In the genomic region with DNA sequence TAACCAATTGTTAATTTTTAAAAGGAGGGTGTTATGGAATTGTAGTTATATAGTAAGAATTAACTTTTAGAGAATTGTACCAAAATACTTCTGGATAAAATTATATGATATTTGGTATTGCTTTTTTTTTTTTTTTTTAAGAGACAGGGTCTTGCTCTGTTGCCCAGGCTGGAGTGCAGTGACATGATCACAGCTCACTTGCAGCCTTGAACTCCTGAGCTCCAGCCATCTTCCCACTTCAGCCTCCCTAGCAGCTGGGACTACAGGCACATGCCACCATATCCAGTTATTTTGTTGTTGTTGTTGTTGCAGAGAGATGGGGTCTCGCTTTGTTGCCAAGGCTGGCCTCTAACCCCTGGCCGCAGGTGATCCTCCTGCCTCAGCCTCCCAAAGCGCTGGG, we compare ENCODE assay signal across 3 cellular contexts.
TF ChIP-seq lines count a peak whose summit lies in the region.

No MANE protein-coding gene starts in this region.

TF ChIP-seq in HepG2, 621 proteins besides CTCF, POLR2A, EP300 and RAD21 (continues in another document):
- no peak for TF ChIP-seq ZFY (CRISPR knock-in tag; IDR thresholded peaks at IDR 0.05)
- TF ChIP-seq ZNF143 (CRISPR knock-in tag; IDR thresholded peaks at IDR 0.05), result no peak
- no peak for TF ChIP-seq DR1 (CRISPR knock-in tag; IDR thresholded peaks at IDR 0.05)
- TF ChIP-seq RCOR2 (CRISPR knock-in tag; IDR thresholded peaks at IDR 0.05), result no peak
- TF ChIP-seq NFIC (IDR thresholded peaks at IDR 0.05; ENCODE audit: low read length), result no peak
- no peak for TF ChIP-seq RFX1 (IDR thresholded peaks at IDR 0.05)
- no peak for TF ChIP-seq YY1 (IDR thresholded peaks at IDR 0.05; ENCODE audit: insufficient read depth, insufficient replicate concordance, low read depth, low read length)
- TF ChIP-seq, protein P1, sequence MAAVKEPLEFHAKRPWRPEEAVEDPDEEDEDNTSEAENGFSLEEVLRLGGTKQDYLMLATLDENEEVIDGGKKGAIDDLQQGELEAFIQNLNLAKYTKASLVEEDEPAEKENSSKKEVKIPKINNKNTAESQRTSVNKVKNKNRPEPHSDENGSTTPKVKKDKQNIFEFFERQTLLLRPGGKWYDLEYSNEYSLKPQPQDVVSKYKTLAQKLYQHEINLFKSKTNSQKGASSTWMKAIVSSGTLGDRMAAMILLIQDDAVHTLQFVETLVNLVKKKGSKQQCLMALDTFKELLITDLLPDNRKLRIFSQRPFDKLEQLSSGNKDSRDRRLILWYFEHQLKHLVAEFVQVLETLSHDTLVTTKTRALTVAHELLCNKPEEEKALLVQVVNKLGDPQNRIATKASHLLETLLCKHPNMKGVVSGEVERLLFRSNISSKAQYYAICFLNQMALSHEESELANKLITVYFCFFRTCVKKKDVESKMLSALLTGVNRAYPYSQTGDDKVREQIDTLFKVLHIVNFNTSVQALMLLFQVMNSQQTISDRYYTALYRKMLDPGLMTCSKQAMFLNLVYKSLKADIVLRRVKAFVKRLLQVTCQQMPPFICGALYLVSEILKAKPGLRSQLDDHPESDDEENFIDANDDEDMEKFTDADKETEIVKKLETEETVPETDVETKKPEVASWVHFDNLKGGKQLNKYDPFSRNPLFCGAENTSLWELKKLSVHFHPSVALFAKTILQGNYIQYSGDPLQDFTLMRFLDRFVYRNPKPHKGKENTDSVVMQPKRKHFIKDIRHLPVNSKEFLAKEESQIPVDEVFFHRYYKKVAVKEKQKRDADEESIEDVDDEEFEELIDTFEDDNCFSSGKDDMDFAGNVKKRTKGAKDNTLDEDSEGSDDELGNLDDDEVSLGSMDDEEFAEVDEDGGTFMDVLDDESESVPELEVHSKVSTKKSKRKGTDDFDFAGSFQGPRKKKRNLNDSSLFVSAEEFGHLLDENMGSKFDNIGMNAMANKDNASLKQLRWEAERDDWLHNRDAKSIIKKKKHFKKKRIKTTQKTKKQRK (IDR thresholded peaks at IDR 0.05; ENCODE audit: low read length), result no peak
- no peak for TF ChIP-seq REL (CRISPR knock-in tag; conservative IDR thresholded peaks at IDR 0.05)
- TF ChIP-seq, protein P2, sequence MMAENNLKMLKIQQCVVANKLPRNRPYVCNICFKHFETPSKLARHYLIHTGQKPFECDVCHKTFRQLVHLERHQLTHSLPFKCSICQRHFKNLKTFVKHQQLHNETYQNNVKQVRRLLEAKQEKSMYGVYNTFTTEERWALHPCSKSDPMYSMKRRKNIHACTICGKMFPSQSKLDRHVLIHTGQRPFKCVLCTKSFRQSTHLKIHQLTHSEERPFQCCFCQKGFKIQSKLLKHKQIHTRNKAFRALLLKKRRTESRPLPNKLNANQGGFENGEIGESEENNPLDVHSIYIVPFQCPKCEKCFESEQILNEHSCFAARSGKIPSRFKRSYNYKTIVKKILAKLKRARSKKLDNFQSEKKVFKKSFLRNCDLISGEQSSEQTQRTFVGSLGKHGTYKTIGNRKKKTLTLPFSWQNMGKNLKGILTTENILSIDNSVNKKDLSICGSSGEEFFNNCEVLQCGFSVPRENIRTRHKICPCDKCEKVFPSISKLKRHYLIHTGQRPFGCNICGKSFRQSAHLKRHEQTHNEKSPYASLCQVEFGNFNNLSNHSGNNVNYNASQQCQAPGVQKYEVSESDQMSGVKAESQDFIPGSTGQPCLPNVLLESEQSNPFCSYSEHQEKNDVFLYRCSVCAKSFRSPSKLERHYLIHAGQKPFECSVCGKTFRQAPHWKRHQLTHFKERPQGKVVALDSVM (CRISPR knock-in tag; IDR thresholded peaks at IDR 0.05), result peak; percentile 78
- TF ChIP-seq HNF4G (IDR thresholded peaks at IDR 0.05; ENCODE audit: borderline replicate concordance, low read depth, low read length), result no peak
- TF ChIP-seq HNF4G (CRISPR knock-in tag; IDR thresholded peaks at IDR 0.05; ENCODE audit: borderline replicate concordance, low read depth), result no peak
- no peak for TF ChIP-seq ZNF530 (CRISPR knock-in tag; IDR thresholded peaks at IDR 0.05; ENCODE audit: low read depth)
- peak; percentile 89 for TF ChIP-seq ZNF121 (CRISPR knock-in tag; IDR thresholded peaks at IDR 0.05)

TF ChIP-seq in WTC11, 78 proteins besides CTCF, POLR2A, EP300 and RAD21:
- TF ChIP-seq ZNF121 (CRISPR knock-in tag; IDR thresholded peaks at IDR 0.05), result peak; percentile 74
- TF ChIP-seq, protein P3, sequence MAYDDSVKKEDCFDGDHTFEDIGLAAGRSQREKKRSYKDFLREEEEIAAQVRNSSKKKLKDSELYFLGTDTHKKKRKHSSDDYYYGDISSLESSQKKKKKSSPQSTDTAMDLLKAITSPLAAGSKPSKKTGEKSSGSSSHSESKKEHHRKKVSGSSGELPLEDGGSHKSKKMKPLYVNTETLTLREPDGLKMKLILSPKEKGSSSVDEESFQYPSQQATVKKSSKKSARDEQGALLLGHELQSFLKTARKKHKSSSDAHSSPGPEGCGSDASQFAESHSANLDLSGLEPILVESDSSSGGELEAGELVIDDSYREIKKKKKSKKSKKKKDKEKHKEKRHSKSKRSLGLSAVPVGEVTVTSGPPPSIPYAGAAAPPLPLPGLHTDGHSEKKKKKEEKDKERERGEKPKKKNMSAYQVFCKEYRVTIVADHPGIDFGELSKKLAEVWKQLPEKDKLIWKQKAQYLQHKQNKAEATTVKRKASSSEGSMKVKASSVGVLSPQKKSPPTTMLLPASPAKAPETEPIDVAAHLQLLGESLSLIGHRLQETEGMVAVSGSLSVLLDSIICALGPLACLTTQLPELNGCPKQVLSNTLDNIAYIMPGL (CRISPR knock-in tag; IDR thresholded peaks at IDR 0.05), result no peak
TF ChIP-seq in WTC11: peak in this region for 1.

TF ChIP-seq in H1, 55 proteins besides CTCF, POLR2A, EP300 and RAD21:
- TF ChIP-seq TEAD4 (IDR thresholded peaks at IDR 0.05; ENCODE audit: low read depth, low read length), result no peak
- TF ChIP-seq, protein P4, sequence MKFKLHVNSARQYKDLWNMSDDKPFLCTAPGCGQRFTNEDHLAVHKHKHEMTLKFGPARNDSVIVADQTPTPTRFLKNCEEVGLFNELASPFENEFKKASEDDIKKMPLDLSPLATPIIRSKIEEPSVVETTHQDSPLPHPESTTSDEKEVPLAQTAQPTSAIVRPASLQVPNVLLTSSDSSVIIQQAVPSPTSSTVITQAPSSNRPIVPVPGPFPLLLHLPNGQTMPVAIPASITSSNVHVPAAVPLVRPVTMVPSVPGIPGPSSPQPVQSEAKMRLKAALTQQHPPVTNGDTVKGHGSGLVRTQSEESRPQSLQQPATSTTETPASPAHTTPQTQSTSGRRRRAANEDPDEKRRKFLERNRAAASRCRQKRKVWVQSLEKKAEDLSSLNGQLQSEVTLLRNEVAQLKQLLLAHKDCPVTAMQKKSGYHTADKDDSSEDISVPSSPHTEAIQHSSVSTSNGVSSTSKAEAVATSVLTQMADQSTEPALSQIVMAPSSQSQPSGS (IDR thresholded peaks at IDR 0.05; ENCODE audit: low read length), result no peak
- TF ChIP-seq POLR2AphosphoS5 (IDR thresholded peaks at IDR 0.05; ENCODE audit: low read depth, low read length), result no peak
- TF ChIP-seq CBX5 (IDR thresholded peaks at IDR 0.05; ENCODE audit: low read depth, low read length), result no peak
- TF ChIP-seq, protein P5, sequence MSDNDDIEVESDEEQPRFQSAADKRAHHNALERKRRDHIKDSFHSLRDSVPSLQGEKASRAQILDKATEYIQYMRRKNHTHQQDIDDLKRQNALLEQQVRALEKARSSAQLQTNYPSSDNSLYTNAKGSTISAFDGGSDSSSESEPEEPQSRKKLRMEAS (IDR thresholded peaks at IDR 0.05), result no peak
- no peak for TF ChIP-seq KDM5A (IDR thresholded peaks at IDR 0.05; ENCODE audit: low read length)
- no peak for TF ChIP-seq EGR1 (IDR thresholded peaks at IDR 0.05; ENCODE audit: borderline replicate concordance, low read depth, low read length)
- no peak for TF ChIP-seq JUND (IDR thresholded peaks at IDR 0.05; ENCODE audit: low read length)
- no peak for TF ChIP-seq CTBP2 (IDR thresholded peaks at IDR 0.05; ENCODE audit: borderline replicate concordance, insufficient read depth, insufficient read length, low read length)
- no peak for TF ChIP-seq BRCA1 (IDR thresholded peaks at IDR 0.05; ENCODE audit: low read depth, low read length)
- no peak for TF ChIP-seq SIN3A (conservative IDR thresholded peaks at IDR 0.05 in 1 of 2, IDR thresholded peaks at IDR 0.05 in 1 of 2; ENCODE audit: low read depth in 1 of 2, low read length in 2 of 2)
- TF ChIP-seq POU5F1 (IDR thresholded peaks at IDR 0.05; ENCODE audit: low read depth, low read length), result no peak
- no peak for TF ChIP-seq CHD1 (IDR thresholded peaks at IDR 0.05; ENCODE audit: low read depth, low read length)
- no peak for TF ChIP-seq CEBPB (IDR thresholded peaks at IDR 0.05; ENCODE audit: low read depth, low read length)
- no peak for TF ChIP-seq ZNF274 (IDR thresholded peaks at IDR 0.05; ENCODE audit: borderline replicate concordance, extremely low read depth, low read length)
- TF ChIP-seq TAF1 (IDR thresholded peaks at IDR 0.05; ENCODE audit: low read depth, low read length), result no peak
- TF ChIP-seq HDAC6 (IDR thresholded peaks at IDR 0.05; ENCODE audit: low read depth, low read length), result no peak
